ENCODE assay signal across 14 cellular contexts in the genomic region with DNA sequence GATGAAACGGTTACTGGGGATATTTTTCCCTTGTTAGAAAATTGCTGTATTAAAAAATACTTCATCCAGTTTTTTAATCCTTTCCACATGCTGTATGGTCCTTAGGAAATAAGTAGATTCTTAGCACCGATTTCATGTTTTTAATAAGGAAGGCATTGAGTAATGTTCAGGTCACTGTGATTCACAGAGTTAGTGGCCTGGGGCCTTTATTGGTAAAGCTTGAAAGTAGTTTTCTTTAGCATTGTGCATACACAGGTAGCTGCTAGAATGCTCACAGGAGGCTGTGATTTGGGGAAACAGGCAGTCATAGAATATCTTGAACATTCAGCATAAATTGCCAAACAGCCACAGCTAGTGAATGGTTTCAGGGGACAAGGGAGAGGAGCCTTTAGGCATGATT.
DNase-seq lines count a peak whose midpoint lies in the region; ATAC-seq and TF ChIP-seq lines count a peak whose summit lies in the region.
"Had no signal": no experiment of that assay in that cellular context is flagged by ENCODE, and none has a peak within 500 bp of the region (broad histone marks: within the 10 kb centered on the region; RNA-seq: fewer than 3 reads in every experiment).

No MANE protein-coding gene starts in this region.

- no peak for DNase-seq in GM23338 (ENCODE audit: low spot score)
- peak; percentile 74 for DNase-seq in fibroblast of gingiva (ENCODE audit: low read depth)
- no peak for DNase-seq in progenitor cell of endocrine pancreas (ENCODE audit: low spot score, unreplicated experiment)
- DNase-seq in anterior cingulate cortex (lab: John Stamatoyannopoulos, UW): no peak
- no peak for DNase-seq in NCI-H524 treated with DMSO at 0.1 percent for 48 hours (lab: John Stamatoyannopoulos, UW)
- no peak for DNase-seq in lower lobe of right lung
- DNase-seq in omental fat pad (ENCODE audit: low spot score): no peak
- DNase-seq: DND-41; GOT3; NCI-H1105; stimulated activated naive CD4-positive, alpha-beta T cell treated with Interleukin-2 at 50 U/mL for 16 hours; WERI-Rb-1 had no signal

- peaks cover 38% of the 10 kb centered on the region for H3K36me3 Mint-ChIP-seq in GM23338 (ENCODE audit: low read depth)
- H3K36me3 Mint-ChIP-seq in progenitor cell of endocrine pancreas (ENCODE audit: insufficient read depth): peaks cover 15% of the 10 kb centered on the region

- H3K4me2 ChIP-seq in GM23338: no peak overlapping the region

- peak overlapping the region; percentile 58; the same call in 1 of the 2 replicates for H3K27ac Mint-ChIP-seq in GM23338
- peak overlapping the region; percentile 53 for H3K27ac Mint-ChIP-seq in progenitor cell of endocrine pancreas

- no peak overlapping the region for H3K4me3 ChIP-seq in GM23338
- H3K4me3 ChIP-seq in lower lobe of right lung: no peak overlapping the region
- H3K4me3 ChIP-seq: gastroesophageal sphincter had no signal

- H3K27me3 ChIP-seq in GM23338 (ENCODE audit: insufficient read depth) (no peaks in the 10 kb centered on the region), lower lobe of right lung (ENCODE audit: low read depth) (no peaks in the 10 kb centered on the region)
- H3K27me3 ChIP-seq: gastroesophageal sphincter had no signal

- peaks cover 31% of the 10 kb centered on the region for H4K20me1 ChIP-seq in GM23338 (replicated peaks; ENCODE audit: insufficient read depth)

- H3K36me3 ChIP-seq in GM23338 (ENCODE audit: insufficient read depth) (peaks cover 26% of the 10 kb centered on the region), lower lobe of right lung (peaks cover 48% of the 10 kb centered on the region)

- intact Hi-C loops in lower lobe of right lung (cut with DNase I): no loop called here

- no peaks in the 10 kb centered on the region for H3F3A ChIP-seq in GM23338 (replicated peaks; ENCODE audit: low read depth)

- no peaks in the 10 kb centered on the region for H3K9me2 ChIP-seq in GM23338 (ENCODE audit: insufficient read depth)

- peaks cover 21% of the 10 kb centered on the region for H3K4me1 ChIP-seq in GM23338 (ENCODE audit: insufficient read depth)
- peaks cover 15% of the 10 kb centered on the region for H3K4me1 ChIP-seq in lower lobe of right lung

- no peaks in the 10 kb centered on the region for H3K9me3 ChIP-seq in lower lobe of right lung
- H3K9me3 ChIP-seq: gastroesophageal sphincter had no signal

- H3K27ac ChIP-seq in GM23338 (ENCODE audit: low read depth) (peak overlapping the region; percentile 81), lower lobe of right lung (no peak overlapping the region)
- H3K27ac ChIP-seq: gastroesophageal sphincter, WERI-Rb-1 had no signal

- H3K4me1 Mint-ChIP-seq in GM23338: peaks cover 43% of the 10 kb centered on the region
- H3K4me1 Mint-ChIP-seq in progenitor cell of endocrine pancreas (ENCODE audit: low read depth): peaks cover 36% of the 10 kb centered on the region

- H3K4me3 Mint-ChIP-seq in GM23338: no peak overlapping the region
- no peak overlapping the region for H3K4me3 Mint-ChIP-seq in progenitor cell of endocrine pancreas (ENCODE audit: low read depth)

- TF ChIP-seq CTCF in GM23338 (conservative IDR thresholded peaks at IDR 0.05; ENCODE audit: low read depth in 2 of 2) (no peak), progenitor cell of endocrine pancreas (IDR thresholded peaks at IDR 0.05; ENCODE audit: unreplicated experiment) (no peak), lower lobe of right lung (IDR thresholded peaks at IDR 0.05) (no peak), omental fat pad (IDR thresholded peaks at IDR 0.05) (no peak)

- no peak overlapping the region for H2AFZ ChIP-seq in GM23338

- ATAC-seq in GM23338 (no peak), SK-N-SH treated with all-trans-retinoic acid at 6 μM for 48 hours (peak; percentile 59), lower lobe of right lung (no peak), omental fat pad (ENCODE audit: low FRiP score) (no peak)
- ATAC-seq: gastroesophageal sphincter had no signal

- H3K79me2 ChIP-seq in GM23338 (replicated peaks; ENCODE audit: insufficient read depth): peaks cover 68% of the 10 kb centered on the region

- H3K27me3 Mint-ChIP-seq in GM23338 (ENCODE audit: insufficient read depth, low read depth, poor library complexity): peaks cover 3% of the 10 kb centered on the region
- H3K27me3 Mint-ChIP-seq in progenitor cell of endocrine pancreas: no peaks in the 10 kb centered on the region

- no peaks in the 10 kb centered on the region for H3K9me3 Mint-ChIP-seq in GM23338
- no peaks in the 10 kb centered on the region for H3K9me3 Mint-ChIP-seq in progenitor cell of endocrine pancreas (ENCODE audit: low read depth)

TF ChIP-seq in GM23338, 12 proteins besides CTCF, POLR2A, EP300 and RAD21 (continues in another document):
- TF ChIP-seq EZH2phosphoT487 (IDR thresholded peaks at IDR 0.05; ENCODE audit: unreplicated experiment): no peak

TF ChIP-seq in SK-N-SH treated with all-trans-retinoic acid at 6 μM for 48 hours, 23 proteins besides CTCF, POLR2A, EP300 and RAD21 (continues in another document):
- TF ChIP-seq, protein P1, sequence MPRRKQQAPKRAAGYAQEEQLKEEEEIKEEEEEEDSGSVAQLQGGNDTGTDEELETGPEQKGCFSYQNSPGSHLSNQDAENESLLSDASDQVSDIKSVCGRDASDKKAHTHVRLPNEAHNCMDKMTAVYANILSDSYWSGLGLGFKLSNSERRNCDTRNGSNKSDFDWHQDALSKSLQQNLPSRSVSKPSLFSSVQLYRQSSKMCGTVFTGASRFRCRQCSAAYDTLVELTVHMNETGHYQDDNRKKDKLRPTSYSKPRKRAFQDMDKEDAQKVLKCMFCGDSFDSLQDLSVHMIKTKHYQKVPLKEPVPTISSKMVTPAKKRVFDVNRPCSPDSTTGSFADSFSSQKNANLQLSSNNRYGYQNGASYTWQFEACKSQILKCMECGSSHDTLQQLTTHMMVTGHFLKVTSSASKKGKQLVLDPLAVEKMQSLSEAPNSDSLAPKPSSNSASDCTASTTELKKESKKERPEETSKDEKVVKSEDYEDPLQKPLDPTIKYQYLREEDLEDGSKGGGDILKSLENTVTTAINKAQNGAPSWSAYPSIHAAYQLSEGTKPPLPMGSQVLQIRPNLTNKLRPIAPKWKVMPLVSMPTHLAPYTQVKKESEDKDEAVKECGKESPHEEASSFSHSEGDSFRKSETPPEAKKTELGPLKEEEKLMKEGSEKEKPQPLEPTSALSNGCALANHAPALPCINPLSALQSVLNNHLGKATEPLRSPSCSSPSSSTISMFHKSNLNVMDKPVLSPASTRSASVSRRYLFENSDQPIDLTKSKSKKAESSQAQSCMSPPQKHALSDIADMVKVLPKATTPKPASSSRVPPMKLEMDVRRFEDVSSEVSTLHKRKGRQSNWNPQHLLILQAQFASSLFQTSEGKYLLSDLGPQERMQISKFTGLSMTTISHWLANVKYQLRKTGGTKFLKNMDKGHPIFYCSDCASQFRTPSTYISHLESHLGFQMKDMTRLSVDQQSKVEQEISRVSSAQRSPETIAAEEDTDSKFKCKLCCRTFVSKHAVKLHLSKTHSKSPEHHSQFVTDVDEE (CRISPR knock-in tag; IDR thresholded peaks at IDR 0.05): no peak
- TF ChIP-seq PATZ1 (CRISPR knock-in tag; IDR thresholded peaks at IDR 0.05; ENCODE audit: borderline replicate concordance) (no peak), RARB (CRISPR knock-in tag; IDR thresholded peaks at IDR 0.05) (no peak), GLIS3 (CRISPR knock-in tag; IDR thresholded peaks at IDR 0.05) (no peak), BACH2 (CRISPR knock-in tag; IDR thresholded peaks at IDR 0.05; ENCODE audit: borderline replicate concordance) (no peak), ESRRG (CRISPR knock-in tag; IDR thresholded peaks at IDR 0.05) (no peak), ISL1 (CRISPR knock-in tag; IDR thresholded peaks at IDR 0.05) (no peak), TCF4 (CRISPR knock-in tag; IDR thresholded peaks at IDR 0.05; ENCODE audit: borderline replicate concordance) (no peak), CREB5 (CRISPR knock-in tag; IDR thresholded peaks at IDR 0.05; ENCODE audit: low read depth) (no peak)
- TF ChIP-seq, protein P2, sequence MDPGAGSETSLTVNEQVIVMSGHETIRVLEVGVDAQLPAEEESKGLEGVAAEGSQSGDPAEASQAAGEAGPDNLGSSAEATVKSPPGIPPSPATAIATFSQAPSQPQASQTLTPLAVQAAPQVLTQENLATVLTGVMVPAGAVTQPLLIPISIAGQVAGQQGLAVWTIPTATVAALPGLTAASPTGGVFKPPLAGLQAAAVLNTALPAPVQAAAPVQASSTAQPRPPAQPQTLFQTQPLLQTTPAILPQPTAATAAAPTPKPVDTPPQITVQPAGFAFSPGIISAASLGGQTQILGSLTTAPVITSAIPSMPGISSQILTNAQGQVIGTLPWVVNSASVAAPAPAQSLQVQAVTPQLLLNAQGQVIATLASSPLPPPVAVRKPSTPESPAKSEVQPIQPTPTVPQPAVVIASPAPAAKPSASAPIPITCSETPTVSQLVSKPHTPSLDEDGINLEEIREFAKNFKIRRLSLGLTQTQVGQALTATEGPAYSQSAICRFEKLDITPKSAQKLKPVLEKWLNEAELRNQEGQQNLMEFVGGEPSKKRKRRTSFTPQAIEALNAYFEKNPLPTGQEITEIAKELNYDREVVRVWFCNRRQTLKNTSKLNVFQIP (CRISPR knock-in tag; IDR thresholded peaks at IDR 0.05; ENCODE audit: borderline replicate concordance, low read depth): no peak
